Comparison of ENCODE assay signal across 1 cellular context in genomic region chr16:29025735-29026134, GRCh38.
TF ChIP-seq lines count a peak whose summit lies in the region.

No MANE protein-coding gene starts in this region.

TF ChIP-seq in H1, 55 proteins besides CTCF, POLR2A, EP300 and RAD21:
- TF ChIP-seq BRCA1 (IDR thresholded peaks at IDR 0.05; ENCODE audit: low read depth, low read length) (no peak), RFX5 (IDR thresholded peaks at IDR 0.05; ENCODE audit: borderline replicate concordance, low read depth, low read length) (no peak), TAF7 (optimal IDR thresholded peaks at IDR 0.05; ENCODE audit: borderline replicate concordance, low read depth, low read length) (no peak), CHD7 (IDR thresholded peaks at IDR 0.05; ENCODE audit: insufficient replicate concordance, low read length) (no peak)
